Comparison of ENCODE assay signal across 12 cellular contexts in genomic region chrX:107766470-107767140, GRCh38. TPM values are rescaled to one million over a fixed set of nuclear protein-coding genes. Genes with fewer than 3 reads are reported as not detected.
A peak's percentile ranks its signal among the peaks of the same experiment; 100 is the strongest.
DNase-seq lines count a peak whose midpoint lies in the region; ATAC-seq and TF ChIP-seq lines count a peak whose summit lies in the region.
"Had no signal": no experiment of that assay in that cellular context is flagged by ENCODE, and none has a peak within 500 bp of the region (broad histone marks: within the 10 kb centered on the region; RNA-seq: fewer than 3 reads in every experiment).

No MANE protein-coding gene starts in this region.

- DNase-seq in NB4 (ENCODE audit: low read depth) (peak; percentile 53), fibroblast of peridontal ligament (ENCODE audit: extremely low read depth) (peak; percentile 4), prostate gland (ENCODE audit: low spot score) (no peak), NCI-H187 (lab: John Stamatoyannopoulos, UW) (no peak), UCSD-AML1 (lab: John Stamatoyannopoulos, UW; ENCODE audit: unreplicated experiment) (no peak)
- DNase-seq: activated gamma-delta T cell; naive thymus-derived CD4-positive, alpha-beta T cell; NCI-H2081 treated with DMSO at 0.1 percent for 48 hours had no signal

- no peak for TF ChIP-seq POLR2A in NB4 (IDR thresholded peaks at IDR 0.05; ENCODE audit: extremely low read depth, insufficient read length)
- TF ChIP-seq POLR2A in prostate gland (IDR thresholded peaks at IDR 0.05), result no peak

- no peaks in the 10 kb centered on the region for H3K9me3 ChIP-seq in prostate gland

- H3K27ac ChIP-seq in prostate gland, result peak overlapping the region; percentile 26 to 38

- WGBS in prostate gland, result 43% methylated on average over 5 of the region's 8 CpGs

- H3K36me3 ChIP-seq in prostate gland, result no peaks in the 10 kb centered on the region

- H3K27me3 ChIP-seq in prostate gland (replicated peaks; ENCODE audit: insufficient read depth), result no peaks in the 10 kb centered on the region

- H3K4me3 ChIP-seq in NB4 (ENCODE audit: low read depth, low read length) (no peak overlapping the region), prostate gland (no peak overlapping the region)

- intact Hi-C loops in prostate gland (cut with DNase I), result no loop called here

- H3K4me1 ChIP-seq in prostate gland (replicated peaks), result no peaks in the 10 kb centered on the region

- TF ChIP-seq CTCF in NB4 (IDR thresholded peaks at IDR 0.05; ENCODE audit: low read depth, low read length) (no peak), prostate gland (IDR thresholded peaks at IDR 0.05) (no peak)

- peak; percentile 80 for ATAC-seq in GM18511 (IDR thresholded peaks at IDR 0.05; ENCODE audit: unreplicated experiment)
- ATAC-seq in HG02970 (IDR thresholded peaks at IDR 0.05; ENCODE audit: low FRiP score, unreplicated experiment), result no peak
- ATAC-seq in GM21360 (IDR thresholded peaks at IDR 0.05; ENCODE audit: unreplicated experiment), result no peak
- ATAC-seq: naive thymus-derived CD4-positive, alpha-beta T cell had no signal

RNA-seq across cellular contexts. Expression of gene TSC22D3, which starts 9.0 kb away (rescaled TPM):
- 1,000 to 10,000 TPM in 1 of 2 donors, 100 to 1,000 TPM in 1; 480 to 1,164 TPM for total RNA-seq in prostate gland

RNA-seq across cellular contexts. Expression of gene NCBP2L, which starts 10.9 kb away (rescaled TPM):
- total RNA-seq in prostate gland, result 1 to 10 TPM in 1 of 2 donors, not detected in 1; 1.2 TPM
- total RNA-seq: naive thymus-derived CD4-positive, alpha-beta T cell; T-helper 2 cell treated with Interferon-gamma antibody and Interleukin-4, amounts not matched to agents 100 ng/mL and 5 ng/mL, for 36 hours had no signal

RNA-seq across cellular contexts. Expression of gene MID2, which starts 59.1 kb away (rescaled TPM):
- 10 to 100 TPM; 35.6 to 52.5 TPM for total RNA-seq in prostate gland

Comparison
In these comparisons a context has a peak if more than half of its experiments do, and no peak if none do; other contexts are left out.
1. DNase-seq: peak in NB4 (single experiment) and fibroblast of peridontal ligament (single experiment); none in prostate gland (single experiment), NCI-H187 (0 of 2) and UCSD-AML1 (single experiment).